Comparison of ENCODE assay signal across 21 cellular contexts in the genomic region with DNA sequence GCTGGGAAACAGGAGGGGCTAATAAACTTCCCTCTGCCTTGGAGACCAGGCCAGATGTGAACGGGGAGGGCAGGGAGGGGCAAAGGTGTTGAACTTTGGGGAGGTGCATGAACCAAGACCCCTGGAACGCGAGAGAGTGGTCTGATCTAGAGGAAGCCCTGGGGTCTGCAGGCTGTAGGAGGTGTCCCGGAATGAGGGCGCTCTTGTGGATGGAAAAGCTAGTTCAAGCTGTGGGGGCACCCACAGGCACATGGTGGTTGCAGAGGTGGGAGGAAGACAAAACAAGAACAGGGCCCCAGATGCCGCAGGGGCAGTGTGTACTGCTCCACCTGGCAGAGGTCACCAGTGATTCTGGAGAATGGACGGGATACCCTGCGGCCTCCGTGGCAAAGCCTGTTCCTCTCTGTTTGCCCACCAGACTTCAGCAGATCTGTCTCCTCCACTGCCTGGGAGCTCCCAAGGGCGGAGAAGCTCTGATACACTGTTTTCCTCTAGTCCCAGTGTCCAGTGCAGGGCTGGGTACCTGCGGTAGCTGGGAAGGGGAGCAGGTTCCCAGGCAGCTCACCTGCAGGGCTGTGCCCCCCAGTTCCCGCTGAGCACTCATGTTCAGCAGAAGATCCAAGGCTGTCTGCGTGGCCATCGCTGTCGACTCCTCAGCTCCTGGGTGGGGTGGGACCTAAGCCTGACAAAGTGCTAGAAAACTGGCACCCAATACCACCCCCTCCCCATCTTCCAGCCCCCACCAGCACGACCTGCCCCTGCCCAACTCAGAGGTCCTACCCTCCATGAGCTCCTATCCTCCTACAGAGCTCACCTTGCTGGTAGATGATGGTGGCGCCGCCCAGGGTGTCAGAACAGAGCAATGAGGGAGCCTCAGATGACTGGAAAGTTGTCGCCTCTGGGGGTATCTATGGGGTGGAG. TPM values are rescaled to one million over a fixed set of nuclear protein-coding genes. Genes with fewer than 3 reads are reported as not detected.
DNase-seq lines count a peak whose midpoint lies in the region; ATAC-seq, FAIRE-seq and TF ChIP-seq lines count a peak whose summit lies in the region.
"Had no signal": no experiment of that assay in that cellular context is flagged by ENCODE, and none has a peak within 500 bp of the region (broad histone marks: within the 10 kb centered on the region; RNA-seq: fewer than 3 reads in every experiment).

No MANE protein-coding gene starts in this region.

- no peak for TF ChIP-seq RAD21 in HepG2 (CRISPR knock-in tag; IDR thresholded peaks at IDR 0.05)

- FAIRE-seq in HepG2 (lab: Jason Lieb, UNC), result no peak
- FAIRE-seq: H1 had no signal

- H3K4me2 ChIP-seq in HepG2 (ENCODE audit: low read depth, low read length), result no peak overlapping the region

- TF ChIP-seq CTCF in right lobe of liver (IDR thresholded peaks at IDR 0.05) (no peak), HepG2 (CRISPR knock-in tag; IDR thresholded peaks at IDR 0.05) (no peak), chondrocyte (IDR thresholded peaks at IDR 0.05) (no peak), upper lobe of left lung (IDR thresholded peaks at IDR 0.05) (no peak)

- TF ChIP-seq EP300 in HepG2 (IDR thresholded peaks at IDR 0.05; ENCODE audit: low read depth in 2 of 2, low read length in 2 of 2) (no peak), HepG2 (CRISPR knock-in tag; IDR thresholded peaks at IDR 0.05; ENCODE audit: borderline replicate concordance) (no peak), upper lobe of left lung (IDR thresholded peaks at IDR 0.05) (no peak)

- H3K4me1 Mint-ChIP-seq in chondrocyte (ENCODE audit: low read depth), result no peaks in the 10 kb centered on the region
- H3K4me1 Mint-ChIP-seq: B cell had no signal

- H2AFZ ChIP-seq in HepG2 (ENCODE audit: low read length), result no peak overlapping the region

- peaks cover 29% of the 10 kb centered on the region for H3K36me3 Mint-ChIP-seq in chondrocyte (ENCODE audit: low read depth)

- no peaks in the 10 kb centered on the region for H4K20me1 ChIP-seq in HepG2 (ENCODE audit: insufficient read depth, low read length)

- H3K9me3 ChIP-seq in right lobe of liver (no peaks in the 10 kb centered on the region), HepG2 (ENCODE audit: low read length) (no peaks in the 10 kb centered on the region), upper lobe of left lung (no peaks in the 10 kb centered on the region)
- H3K9me3 ChIP-seq: MG63 had no signal

- POLR2A ChIA-PET in HepG2 (lab: Yijun Ruan, JAX), result interaction anchor here (0.9 to 1.5 kb wide), 4 partner anchors 8 to 67 kb away, joined by 4 to 9 read pairs (median 4); a partner anchor contains a TSS

- 69% methylated on average over 7 of the region's 19 CpGs for WGBS in right lobe of liver (ENCODE audit: insufficient coverage, low coverage, low lambda C conversion rate, missing lambda C conversion rate)
- WGBS in HepG2 (ENCODE audit: low lambda C conversion rate), result 91% methylated on average over 19 of the region's 19 CpGs
- 85 to 91% methylated on average over 15 to 19 of the region's 19 CpGs for WGBS in upper lobe of left lung, 2 donors

- intact Hi-C loops in right lobe of liver (cut with DNase I) (loop anchor here in 1 of 2 donors (10.0 kb wide), 1 partner anchor 142 kb away; a partner anchor contains a TSS), HepG2 (cut with micrococcal nuclease; ENCODE audit: unreplicated experiment) (no loop called here), sciatic nerve (cut with DNase I) (loop anchor here (10.0 kb wide), 1 partner anchor 62 kb away; a partner anchor contains a TSS)

- H3K27me3 ChIP-seq in right lobe of liver (no peaks in the 10 kb centered on the region), HepG2 (ENCODE audit: control insufficient read depth in 1 of 2, insufficient read depth in 2 of 2, low read length in 2 of 2) (no peaks in the 10 kb centered on the region), upper lobe of left lung (no peaks in the 10 kb centered on the region)
- H3K27me3 ChIP-seq: MG63 had no signal

- no peak overlapping the region for H3K4me3 Mint-ChIP-seq in chondrocyte (ENCODE audit: unreplicated experiment)
- H3K4me3 Mint-ChIP-seq: B cell; CD4-positive, alpha-beta T cell had no signal

- no TSS peak for BruUV-seq in HepG2 (replicated peaks; lab: Mats Ljungman, UMichigan)

- ATAC-seq in right lobe of liver (peak in 1 of 4 donors; percentile 11), HepG2 (no peak), sciatic nerve (no peak), upper lobe of left lung (ENCODE audit: low FRiP score in 2 of 2) (no peak)

- TF ChIP-seq POLR2A in right lobe of liver (IDR thresholded peaks at IDR 0.05), result no peak
- TF ChIP-seq POLR2A in HepG2 (IDR thresholded peaks at IDR 0.05; ENCODE audit: insufficient read depth in 1 of 2, low read depth in 2 of 2, low read length in 2 of 2), result no peak
- TF ChIP-seq POLR2A in upper lobe of left lung (IDR thresholded peaks at IDR 0.05), result no peak

- in situ Hi-C loops in HepG2 (cut with HindIII; ENCODE audit: extremely low pct_ligation_motif_present, low pct_unique_long_range_greater_than_20kb), result no loop called here

- no peaks in the 10 kb centered on the region for H3K27me3 Mint-ChIP-seq in chondrocyte (ENCODE audit: low read depth)
- H3K27me3 Mint-ChIP-seq: B cell; CD4-positive, alpha-beta T cell had no signal

- H3K4me3 ChIP-seq in right lobe of liver, result no peak overlapping the region
- no peak overlapping the region for H3K4me3 ChIP-seq in HepG2 (replicated peaks in 1 of 3; ENCODE audit: insufficient read depth in 1 of 3, low read depth in 2 of 3, low read length in 3 of 3)
- H3K4me3 ChIP-seq in upper lobe of left lung, result no peak overlapping the region
- H3K4me3 ChIP-seq: MG63 had no signal

- H3K4me1 ChIP-seq in right lobe of liver, result no peaks in the 10 kb centered on the region
- H3K4me1 ChIP-seq in HepG2 (ENCODE audit: insufficient read depth, low read length), result no peaks in the 10 kb centered on the region
- H3K4me1 ChIP-seq in upper lobe of left lung, result no peaks in the 10 kb centered on the region

- H3K9me3 Mint-ChIP-seq in chondrocyte (ENCODE audit: low read depth), result no peaks in the 10 kb centered on the region
- H3K9me3 Mint-ChIP-seq: CD4-positive, alpha-beta T cell had no signal

- peak in 2 of 3 donors; percentile 40 to 44 for DNase-seq in right lobe of liver
- DNase-seq in HepG2 (ENCODE audit: low spot score), result no peak
- DNase-seq in chondrocyte (ENCODE audit: low spot score), result peak; percentile 76
- peak; percentile 51 for DNase-seq in sciatic nerve (ENCODE audit: low spot score)
- no peak for DNase-seq in upper lobe of left lung
- no peak for DNase-seq in anterior cingulate cortex (lab: John Stamatoyannopoulos, UW)
- no peak for DNase-seq in T-helper 1 cell
- DNase-seq: CD4-positive, alpha-beta T cell; EL; IMR-90; Karpas-422; MG63; NCI-H1092; NCI-H69; NK-92 treated with Interleukin-12 subunit alpha and Interleukin-12 subunit beta, amount 100 ng/mL, for 24 hours; OCI-M1; RPMI8226 had no signal

- CTCF ChIA-PET in HepG2 (lab: Yijun Ruan, JAX; ENCODE audit: low intra/inter-chr PET ratio, low total read pairs), result no interaction called here

- H3K36me3 ChIP-seq in right lobe of liver (peaks cover 0 to 74% (median 32%) of the 10 kb centered on the region in 4 donors), HepG2 (replicated peaks in 1 of 2; ENCODE audit: control insufficient read depth in 1 of 2, insufficient read depth in 2 of 2, low read length in 2 of 2) (peaks cover 51 to 68% of the 10 kb centered on the region in 2 experiments), upper lobe of left lung (peaks cover 40 to 90% (median 76%) of the 10 kb centered on the region in 4 donors)

- H3K27ac ChIP-seq in right lobe of liver (no peak overlapping the region), HepG2 (ENCODE audit: extremely low read length, insufficient read depth, low read length) (no peak overlapping the region), upper lobe of left lung (no peak overlapping the region)

- H3K9ac ChIP-seq in HepG2 (ENCODE audit: insufficient read depth, low read depth, low read length), result no peak overlapping the region

- no peaks in the 10 kb centered on the region for H3K79me2 ChIP-seq in HepG2 (ENCODE audit: insufficient read depth, low read length)

- no peak overlapping the region for H3K27ac Mint-ChIP-seq in chondrocyte (ENCODE audit: unreplicated experiment)
- H3K27ac Mint-ChIP-seq: B cell; CD4-positive, alpha-beta T cell had no signal

RNA-seq across cellular contexts. Expression of a gene that starts 14.7 kb away (rescaled TPM):
- 1 to 10 TPM; 6.5 to 9.3 (median 7.8) TPM for total RNA-seq in right lobe of liver
- total RNA-seq in HepG2 (2016; rRNA removed; fragmentation: Illumina TruSeq; extraction: Trizol), result 6.0 and 13.7 TPM in 2 replicates
- 4.5 and 4.7 TPM in 2 replicates for total RNA-seq in HepG2 (2016; cell fraction: cytosol; rRNA removed; fragmentation: Illumina TruSeq; extraction: Trizol; ENCODE audit: low read depth)
- 5.0 and 12.7 TPM in 2 replicates for total RNA-seq in HepG2 (2016; cell fraction: insoluble cytoplasmic fraction; rRNA removed; fragmentation: Illumina TruSeq; extraction: Trizol)
- 6.7 and 7.0 TPM in 2 replicates for total RNA-seq in HepG2 (2016; cell fraction: membrane; rRNA removed; fragmentation: Illumina TruSeq; extraction: Trizol)
- 18.8 and 22.0 TPM in 2 replicates for total RNA-seq in HepG2 (2016; cell fraction: nucleus; rRNA removed; fragmentation: Illumina TruSeq; extraction: Trizol)
- polyA plus RNA-seq in HepG2 (2011; rRNA removed), result 9.7 and 12.3 TPM in 2 replicates
- polyA plus RNA-seq in HepG2 (2011; cell fraction: cytosol; rRNA removed), result 3.3 and 4.6 TPM in 2 replicates
- 62.4 and 81.3 TPM in 2 replicates for polyA plus RNA-seq in HepG2 (2011; cell fraction: nucleus; rRNA removed)
- 5.7 and 8.0 TPM in 2 replicates for polyA plus RNA-seq in HepG2 (2012)
- 1.5 TPM in 2 replicates for polyA plus RNA-seq in HepG2 (2016; cell fraction: cytosol; fragmentation: Illumina TruSeq; extraction: Trizol; ENCODE audit: low read depth)
- 5.1 and 7.0 TPM in 2 replicates for polyA plus RNA-seq in HepG2 (2016; cell fraction: insoluble cytoplasmic fraction; fragmentation: Illumina TruSeq; extraction: Trizol; ENCODE audit: low read depth)
- 2.9 and 3.1 TPM in 2 replicates for polyA plus RNA-seq in HepG2 (2016; cell fraction: membrane; fragmentation: Illumina TruSeq; extraction: Trizol; ENCODE audit: low read depth)
- polyA plus RNA-seq in HepG2 (2016; cell fraction: nucleus; fragmentation: Illumina TruSeq; extraction: Trizol; ENCODE audit: insufficient read depth, low read depth), result 40.5 and 45.7 TPM in 2 replicates
- 32.3 and 35.8 TPM in 2 replicates for polyA minus RNA-seq in HepG2 (2011; rRNA and poly(A)+ RNA removed; ENCODE audit: low replicate concordance)
- 3.4 and 4.0 TPM in 2 replicates for polyA minus RNA-seq in HepG2 (2011; cell fraction: cytosol; rRNA and poly(A)+ RNA removed)
- polyA minus RNA-seq in HepG2 (2011; cell fraction: nucleus; rRNA and poly(A)+ RNA removed), result 42.4 and 45.0 TPM in 2 replicates
- total RNA-seq in chondrocyte, result 14.2 to 18.3 TPM (median 14.6 TPM) in 3 replicates
- 22.3 TPM for total RNA-seq in sciatic nerve
- total RNA-seq in upper lobe of left lung, result 10 to 100 TPM; 17.4 to 41.9 (median 23.0) TPM

RNA-seq across cellular contexts. Expression of a gene that starts 22.8 kb away (rescaled TPM):
- total RNA-seq in right lobe of liver, result 10 to 100 TPM in 2 of 6 experiments, 1 to 10 TPM in 4; 7.8 to 12.1 (median 9.5) TPM
- 18.5 and 20.9 TPM in 2 replicates for total RNA-seq in HepG2 (2016; rRNA removed; fragmentation: Illumina TruSeq; extraction: Trizol)
- 30.2 and 42.6 TPM in 2 replicates for total RNA-seq in HepG2 (2016; cell fraction: cytosol; rRNA removed; fragmentation: Illumina TruSeq; extraction: Trizol; ENCODE audit: low read depth)
- 17.6 and 21.4 TPM in 2 replicates for total RNA-seq in HepG2 (2016; cell fraction: insoluble cytoplasmic fraction; rRNA removed; fragmentation: Illumina TruSeq; extraction: Trizol)
- total RNA-seq in HepG2 (2016; cell fraction: membrane; rRNA removed; fragmentation: Illumina TruSeq; extraction: Trizol), result 35.4 and 44.6 TPM in 2 replicates
- 19.3 and 21.9 TPM in 2 replicates for total RNA-seq in HepG2 (2016; cell fraction: nucleus; rRNA removed; fragmentation: Illumina TruSeq; extraction: Trizol)
- 21.6 and 24.4 TPM in 2 replicates for polyA plus RNA-seq in HepG2 (2011; rRNA removed)
- polyA plus RNA-seq in HepG2 (2011; cell fraction: cytosol; rRNA removed), result 19.5 and 26.1 TPM in 2 replicates
- polyA plus RNA-seq in HepG2 (2011; cell fraction: nucleus; rRNA removed), result 38.0 and 44.1 TPM in 2 replicates
- 22.9 and 30.3 TPM in 2 replicates for polyA plus RNA-seq in HepG2 (2012)
- 41.4 and 54.3 TPM in 2 replicates for polyA plus RNA-seq in HepG2 (2016; cell fraction: cytosol; fragmentation: Illumina TruSeq; extraction: Trizol; ENCODE audit: low read depth)
- 27.4 and 35.6 TPM in 2 replicates for polyA plus RNA-seq in HepG2 (2016; cell fraction: insoluble cytoplasmic fraction; fragmentation: Illumina TruSeq; extraction: Trizol; ENCODE audit: low read depth)
- polyA plus RNA-seq in HepG2 (2016; cell fraction: membrane; fragmentation: Illumina TruSeq; extraction: Trizol; ENCODE audit: low read depth), result 51.1 and 55.4 TPM in 2 replicates
- 35.5 and 37.2 TPM in 2 replicates for polyA plus RNA-seq in HepG2 (2016; cell fraction: nucleus; fragmentation: Illumina TruSeq; extraction: Trizol; ENCODE audit: insufficient read depth, low read depth)
- 40.1 and 74.5 TPM in 2 replicates for polyA minus RNA-seq in HepG2 (2011; rRNA and poly(A)+ RNA removed; ENCODE audit: low replicate concordance)
- 19.4 and 24.4 TPM in 2 replicates for polyA minus RNA-seq in HepG2 (2011; cell fraction: cytosol; rRNA and poly(A)+ RNA removed)
- 55.2 and 63.6 TPM in 2 replicates for polyA minus RNA-seq in HepG2 (2011; cell fraction: nucleus; rRNA and poly(A)+ RNA removed)
- total RNA-seq in chondrocyte, result 23.5 to 25.7 TPM (median 24.9 TPM) in 3 replicates
- 38.2 TPM for total RNA-seq in sciatic nerve
- total RNA-seq in upper lobe of left lung, result 10 to 100 TPM; 41.7 to 59.7 (median 47.1) TPM

RNA-seq across cellular contexts. Expression of a gene that starts 45.3 kb away (rescaled TPM):
- total RNA-seq in right lobe of liver (10 to 100 TPM in 5 of 6 experiments, 1 to 10 TPM in 1; 9.6 to 70.2 (median 35.6) TPM), HepG2 (2016; rRNA removed; fragmentation: Illumina TruSeq; extraction: Trizol) (7.0 and 16.9 TPM in 2 replicates), chondrocyte (48.1 to 53.1 TPM (median 48.5 TPM) in 3 replicates), sciatic nerve (95.4 TPM), upper lobe of left lung (100 to 1,000 TPM in 2 of 6 donors, 10 to 100 TPM in 4; 28.9 to 169 (median 57.8) TPM)
- 3.6 and 5.4 TPM in 2 replicates for total RNA-seq in HepG2 (2016; cell fraction: cytosol; rRNA removed; fragmentation: Illumina TruSeq; extraction: Trizol; ENCODE audit: low read depth)
- total RNA-seq in HepG2 (2016; cell fraction: insoluble cytoplasmic fraction; rRNA removed; fragmentation: Illumina TruSeq; extraction: Trizol), result 5.7 and 18.2 TPM in 2 replicates
- total RNA-seq in HepG2 (2016; cell fraction: membrane; rRNA removed; fragmentation: Illumina TruSeq; extraction: Trizol), result 6.1 and 6.9 TPM in 2 replicates
- 18.3 and 22.2 TPM in 2 replicates for total RNA-seq in HepG2 (2016; cell fraction: nucleus; rRNA removed; fragmentation: Illumina TruSeq; extraction: Trizol)
- polyA plus RNA-seq in HepG2 (2011; rRNA removed), result 28.6 and 30.7 TPM in 2 replicates
- polyA plus RNA-seq in HepG2 (2011; cell fraction: cytosol; rRNA removed), result 26.4 and 36.2 TPM in 2 replicates
- 25.4 and 33.0 TPM in 2 replicates for polyA plus RNA-seq in HepG2 (2011; cell fraction: nucleus; rRNA removed)
- polyA plus RNA-seq in HepG2 (2012), result 13.5 and 20.7 TPM in 2 replicates
- 6.3 and 6.9 TPM in 2 replicates for polyA plus RNA-seq in HepG2 (2016; cell fraction: cytosol; fragmentation: Illumina TruSeq; extraction: Trizol; ENCODE audit: low read depth)
- 7.2 and 10.5 TPM in 2 replicates for polyA plus RNA-seq in HepG2 (2016; cell fraction: insoluble cytoplasmic fraction; fragmentation: Illumina TruSeq; extraction: Trizol; ENCODE audit: low read depth)
- 7.7 and 8.9 TPM in 2 replicates for polyA plus RNA-seq in HepG2 (2016; cell fraction: membrane; fragmentation: Illumina TruSeq; extraction: Trizol; ENCODE audit: low read depth)
- polyA plus RNA-seq in HepG2 (2016; cell fraction: nucleus; fragmentation: Illumina TruSeq; extraction: Trizol; ENCODE audit: insufficient read depth, low read depth), result 31.7 and 37.7 TPM in 2 replicates
- polyA minus RNA-seq in HepG2 (2011; rRNA and poly(A)+ RNA removed; ENCODE audit: low replicate concordance), result 3.3 and 51.4 TPM in 2 replicates
- 17.1 and 20.1 TPM in 2 replicates for polyA minus RNA-seq in HepG2 (2011; cell fraction: cytosol; rRNA and poly(A)+ RNA removed)
- polyA minus RNA-seq in HepG2 (2011; cell fraction: nucleus; rRNA and poly(A)+ RNA removed), result 8.1 and 10.7 TPM in 2 replicates
- total RNA-seq: CD4-positive, alpha-beta T cell had no signal

RNA-seq across cellular contexts. Expression of a gene that starts 51.4 kb away (rescaled TPM):
- total RNA-seq in right lobe of liver (1 to 10 TPM in 4 of 6 experiments, under 1 TPM in 2; 0.61 to 2.4 (median 1.3) TPM), HepG2 (2016; rRNA removed; fragmentation: Illumina TruSeq; extraction: Trizol) (not detected in 2 replicates), chondrocyte (2.1 to 2.2 TPM in 2 of 3 replicates, not detected in the other), sciatic nerve (5.0 TPM), upper lobe of left lung (10 to 100 TPM in 4 of 6 donors, 1 to 10 TPM in 2; 4.2 to 20.8 (median 14.2) TPM)
- not detected in 2 replicates for total RNA-seq in HepG2 (2016; cell fraction: cytosol; rRNA removed; fragmentation: Illumina TruSeq; extraction: Trizol; ENCODE audit: low read depth)
- 0.06 TPM in 1 of 2 replicates, not detected in the other for total RNA-seq in HepG2 (2016; cell fraction: insoluble cytoplasmic fraction; rRNA removed; fragmentation: Illumina TruSeq; extraction: Trizol)
- not detected in 2 replicates for total RNA-seq in HepG2 (2016; cell fraction: membrane; rRNA removed; fragmentation: Illumina TruSeq; extraction: Trizol)
- total RNA-seq in HepG2 (2016; cell fraction: nucleus; rRNA removed; fragmentation: Illumina TruSeq; extraction: Trizol), result not detected in 2 replicates
- polyA plus RNA-seq in HepG2 (2011; rRNA removed), result 0.03 TPM in 1 of 2 replicates, not detected in the other
- 0.04 TPM in 1 of 2 replicates, not detected in the other for polyA plus RNA-seq in HepG2 (2011; cell fraction: cytosol; rRNA removed)
- not detected in 2 replicates for polyA plus RNA-seq in HepG2 (2011; cell fraction: nucleus; rRNA removed)
- polyA plus RNA-seq in HepG2 (2012), result not detected in 2 replicates
- not detected in 2 replicates for polyA plus RNA-seq in HepG2 (2016; cell fraction: cytosol; fragmentation: Illumina TruSeq; extraction: Trizol; ENCODE audit: low read depth)
- polyA plus RNA-seq in HepG2 (2016; cell fraction: insoluble cytoplasmic fraction; fragmentation: Illumina TruSeq; extraction: Trizol; ENCODE audit: low read depth), result not detected in 2 replicates
- polyA plus RNA-seq in HepG2 (2016; cell fraction: membrane; fragmentation: Illumina TruSeq; extraction: Trizol; ENCODE audit: low read depth), result not detected in 2 replicates
- not detected in 2 replicates for polyA plus RNA-seq in HepG2 (2016; cell fraction: nucleus; fragmentation: Illumina TruSeq; extraction: Trizol; ENCODE audit: insufficient read depth, low read depth)
- not detected in 2 replicates for polyA minus RNA-seq in HepG2 (2011; rRNA and poly(A)+ RNA removed; ENCODE audit: low replicate concordance)
- not detected in 2 replicates for polyA minus RNA-seq in HepG2 (2011; cell fraction: cytosol; rRNA and poly(A)+ RNA removed)
- not detected in 2 replicates for polyA minus RNA-seq in HepG2 (2011; cell fraction: nucleus; rRNA and poly(A)+ RNA removed)
- total RNA-seq: SK-MEL-5 had no signal
- polyA plus RNA-seq: AG04450 had no signal

Comparison
In these comparisons a context has a peak if more than half of its experiments do, and no peak if none do; other contexts are left out.
1. DNase-seq: peak in right lobe of liver (2 of 3), chondrocyte (single experiment) and sciatic nerve (single experiment); none in HepG2 (single experiment), upper lobe of left lung (0 of 2), anterior cingulate cortex (0 of 58) and T-helper 1 cell (0 of 5).